In genomic region chr14:48622980-48623379, GRCh38 we compare ENCODE assay signal across 30 cellular contexts.
"Had no signal": no experiment of that assay in that cellular context is flagged by ENCODE, and none has a peak within 500 bp of the region (broad histone marks: within the 10 kb centered on the region; RNA-seq: fewer than 3 reads in every experiment).

No MANE protein-coding gene starts in this region.

- FAIRE-seq: bronchial epithelial cell had no signal

- H3K4me2 ChIP-seq: KMS-11 had no signal

- H3K9me3 ChIP-seq: ascending aorta, body of pancreas, Peyer's patch had no signal

- H3K4me3 ChIP-seq: ascending aorta, body of pancreas, Peyer's patch had no signal

- H3K27ac Mint-ChIP-seq: activated CD8-positive, alpha-beta T cell treated with anti-CD3 and anti-CD28 coated beads for 36 hours; activated naive CD4-positive, alpha-beta T cell treated with anti-CD3 and anti-CD28 coated beads, Interleukin-2, amount 50 U/mL, for 24 hours; activated naive CD8-positive, alpha-beta T cell treated with anti-CD3 and anti-CD28 coated beads, Interleukin-2, amount 10 ng/mL, durations not matched to agents 7 days and 5 days; activated T-cell treated with anti-CD3 and anti-CD28 coated beads, Interleukin-2, amount 50 U/mL, for 24 hours; activated T-helper 2 cell treated with anti-CD3 and anti-CD28 coated beads, Interferon-gamma antibody, Interleukin-2, Interleukin-4, amounts not matched to agents 10 μg/mL and 5 μg/mL and 100 μg/mL, durations not matched to agents 14 hours and 24 hours and 36 hours had no signal

- H3K4me1 Mint-ChIP-seq: activated naive CD4-positive, alpha-beta T cell treated with anti-CD3 and anti-CD28 coated beads, Interleukin-2, amount 50 U/mL, for 24 hours; activated naive CD8-positive, alpha-beta T cell treated with anti-CD3 and anti-CD28 coated beads, Interleukin-2, amount 10 ng/mL, durations not matched to agents 7 days and 5 days had no signal

- H3K9me3 Mint-ChIP-seq: activated naive CD4-positive, alpha-beta T cell treated with anti-CD3 and anti-CD28 coated beads, Interleukin-2, amount 50 U/mL, for 24 hours; activated naive CD8-positive, alpha-beta T cell treated with anti-CD3 and anti-CD28 coated beads, Interleukin-2, amount 10 ng/mL, durations not matched to agents 7 days and 5 days had no signal

- H3K27me3 ChIP-seq: ascending aorta, body of pancreas, Peyer's patch had no signal

- H3K27me3 Mint-ChIP-seq: activated CD8-positive, alpha-beta T cell treated with anti-CD3 and anti-CD28 coated beads for 36 hours; activated naive CD4-positive, alpha-beta T cell treated with anti-CD3 and anti-CD28 coated beads, Interleukin-2, amount 50 U/mL, for 24 hours; activated naive CD8-positive, alpha-beta T cell treated with anti-CD3 and anti-CD28 coated beads, Interleukin-2, amount 10 ng/mL, durations not matched to agents 7 days and 5 days; activated T-cell treated with anti-CD3 and anti-CD28 coated beads, Interleukin-2, amount 50 U/mL, for 24 hours had no signal

- H3K4me1 ChIP-seq: ascending aorta, body of pancreas, Peyer's patch had no signal

- H3K4me3 Mint-ChIP-seq: activated CD8-positive, alpha-beta T cell treated with anti-CD3 and anti-CD28 coated beads for 36 hours; activated naive CD4-positive, alpha-beta T cell treated with anti-CD3 and anti-CD28 coated beads, Interleukin-2, amount 50 U/mL, for 24 hours; activated naive CD8-positive, alpha-beta T cell treated with anti-CD3 and anti-CD28 coated beads, Interleukin-2, amount 10 ng/mL, durations not matched to agents 7 days and 5 days; activated T-cell treated with anti-CD3 and anti-CD28 coated beads, Interleukin-2, amount 50 U/mL, for 24 hours had no signal

- H3K36me3 ChIP-seq: ascending aorta, Peyer's patch, WERI-Rb-1 had no signal

- H3K27ac ChIP-seq: ascending aorta, body of pancreas, KMS-11, Peyer's patch, WERI-Rb-1 had no signal

- DNase-seq: activated CD4-positive, alpha-beta T cell treated with anti-CD3 and anti-CD28 coated beads for 1 hour; activated CD4-positive, alpha-beta T cell treated with anti-CD3 and anti-CD28 coated beads for 48 hours; activated CD4-positive, alpha-beta T cell treated with anti-CD3 and anti-CD28 coated beads, Interleukin-2, amount 50 U/mL, for 4 hours; activated CD4-positive, CD25-positive, alpha-beta regulatory T cell; activated CD8-positive, alpha-beta T cell treated with anti-CD3 and anti-CD28 coated beads for 36 hours; activated gamma-delta T cell; activated naive CD4-positive, alpha-beta T cell treated with Interleukin-2 at 50 U/mL for 16 hours; activated naive CD8-positive, alpha-beta T cell treated with anti-CD3 and anti-CD28 coated beads, Interleukin-2, amount 10 ng/mL, durations not matched to agents 7 days and 5 days; activated T-cell treated with anti-CD3 and anti-CD28 coated beads, Interleukin-2, amount 50 U/mL, for 24 hours; amygdala; body of pancreas; caudate nucleus; NCI-H1105; NCI-H1417 treated with DMSO at 0.1 percent for 48 hours; NCI-H1694; NCI-H1930; NCI-H2081 treated with DMSO at 0.1 percent for 48 hours; NCI-H524 treated with DMSO at 0.1 percent for 48 hours; Peyer's patch; RPMI8226; SIG-M5; T-helper 1 cell; T-helper 2 cell; T-helper 9 cell; WERI-Rb-1 had no signal

- H3K9ac ChIP-seq: KMS-11 had no signal

- H3K36me3 Mint-ChIP-seq: activated naive CD4-positive, alpha-beta T cell treated with anti-CD3 and anti-CD28 coated beads, Interleukin-2, amount 50 U/mL, for 24 hours; activated naive CD8-positive, alpha-beta T cell treated with anti-CD3 and anti-CD28 coated beads, Interleukin-2, amount 10 ng/mL, durations not matched to agents 7 days and 5 days had no signal
